In genomic region chr7:150375662-150376521, GRCh38 we compare ENCODE assay signal across 9 cellular contexts. TPM values are rescaled to one million over a fixed set of nuclear protein-coding genes. Genes with fewer than 3 reads are reported as not detected.
DNase-seq lines count a peak whose midpoint lies in the region; ATAC-seq and TF ChIP-seq lines count a peak whose summit lies in the region.
"Had no signal": no experiment of that assay in that cellular context is flagged by ENCODE, and none has a peak within 500 bp of the region (broad histone marks: within the 10 kb centered on the region; RNA-seq: fewer than 3 reads in every experiment).

No MANE protein-coding gene starts in this region.

- H3K79me2 ChIP-seq in hepatocyte: peaks cover 67% of the 10 kb centered on the region
- no peaks in the 10 kb centered on the region for H3K79me2 ChIP-seq in GM23248 (ENCODE audit: insufficient read depth)

- in situ Hi-C loops in GM23248 (cut with MboI): no loop called here

- no peak overlapping the region for H3K4me3 Mint-ChIP-seq in activated CD8-positive, alpha-beta memory T cell treated with anti-CD3 and anti-CD28 coated beads, Interleukin-2, amount 10 ng/mL, durations not matched to agents 7 days and 5 days

- POLR2A ChIA-PET in RWPE1 (lab: Yijun Ruan, JAX; ENCODE audit: low non-redundant PET): no interaction called here

- peak overlapping the region; percentile 93 for H3K4me2 ChIP-seq in hepatocyte
- no peak overlapping the region for H3K4me2 ChIP-seq in GM23248 (ENCODE audit: unreplicated experiment)

- peaks cover 9% of the 10 kb centered on the region for H3K36me3 Mint-ChIP-seq in activated CD8-positive, alpha-beta memory T cell treated with anti-CD3 and anti-CD28 coated beads, Interleukin-2, amount 10 ng/mL, durations not matched to agents 7 days and 5 days

- H3K9me3 ChIP-seq in hepatocyte (ENCODE audit: low read depth) (no peaks in the 10 kb centered on the region), thymus (ENCODE audit: control insufficient read depth) (no peaks in the 10 kb centered on the region), GM23248 (ENCODE audit: low read depth) (no peaks in the 10 kb centered on the region)

- no peak overlapping the region for H2AFZ ChIP-seq in hepatocyte
- no peak overlapping the region for H2AFZ ChIP-seq in GM23248

- ATAC-seq in activated CD8-positive, alpha-beta memory T cell treated with anti-CD3 and anti-CD28 coated beads, Interleukin-2, amount 10 ng/mL, durations not matched to agents 7 days and 5 days: no peak
- no peak for ATAC-seq in GM21390 (IDR thresholded peaks at IDR 0.05; ENCODE audit: unreplicated experiment)

- peaks cover 36% of the 10 kb centered on the region for H3K4me1 Mint-ChIP-seq in activated CD8-positive, alpha-beta memory T cell treated with anti-CD3 and anti-CD28 coated beads, Interleukin-2, amount 10 ng/mL, durations not matched to agents 7 days and 5 days

- no peaks in the 10 kb centered on the region for H3K27me3 Mint-ChIP-seq in activated CD8-positive, alpha-beta memory T cell treated with anti-CD3 and anti-CD28 coated beads, Interleukin-2, amount 10 ng/mL, durations not matched to agents 7 days and 5 days

- 0 out of 2 replicates have a peak, but pooled peaks cover 7% of the 10 kb centered on the region for H3F3A ChIP-seq in GM23248 (ENCODE audit: insufficient read depth)

- peaks cover 59% of the 10 kb centered on the region for H3K4me1 ChIP-seq in hepatocyte (ENCODE audit: insufficient read depth)
- H3K4me1 ChIP-seq in thymus (ENCODE audit: control insufficient read depth, insufficient read depth, low read length): peaks cover 49% of the 10 kb centered on the region
- peaks cover 11% of the 10 kb centered on the region; the same call in 1 of the 2 replicates for H3K4me1 ChIP-seq in GM23248 (ENCODE audit: insufficient read depth)

- no peaks in the 10 kb centered on the region for H3K9me2 ChIP-seq in hepatocyte (replicated peaks; ENCODE audit: insufficient read depth)
- no peaks in the 10 kb centered on the region for H3K9me2 ChIP-seq in GM23248 (ENCODE audit: insufficient read depth)

- 65% methylated on average over 10 of the region's 10 CpGs for WGBS in hepatocyte (ENCODE audit: low lambda C conversion rate, missing lambda C conversion rate)
- WGBS in thymus: 62% methylated on average over 10 of the region's 10 CpGs
- 88 to 89% methylated on average over 10 of the region's 10 CpGs for WGBS in GM23248 (ENCODE audit: low coverage in 1 of 2, low lambda C conversion rate in 2 of 2, missing lambda C conversion rate in 2 of 2), 2 experiments

- no peak for TF ChIP-seq CTCF in RWPE1 (conservative IDR thresholded peaks at IDR 0.05; ENCODE audit: low read depth)
- TF ChIP-seq CTCF in hepatocyte (IDR thresholded peaks at IDR 0.05; ENCODE audit: poor library complexity): no peak

- DNase-seq in activated CD8-positive, alpha-beta memory T cell treated with anti-CD3 and anti-CD28 coated beads, Interleukin-2, amount 50 U/mL, for 4 hours: peak; percentile 45
- no peak for DNase-seq in activated CD8-positive, alpha-beta memory T cell treated with anti-CD3 and anti-CD28 coated beads, Interleukin-2, amount 10 ng/mL, durations not matched to agents 7 days and 5 days
- DNase-seq in RWPE1 (ENCODE audit: low spot score) (no peak), hepatocyte (ENCODE audit: low spot score) (no peak), GM03348 (ENCODE audit: low spot score) (no peak), GM23248 (no peak)
- DNase-seq: AML-193 had no signal

- no peaks in the 10 kb centered on the region for H3K9me3 Mint-ChIP-seq in activated CD8-positive, alpha-beta memory T cell treated with anti-CD3 and anti-CD28 coated beads, Interleukin-2, amount 10 ng/mL, durations not matched to agents 7 days and 5 days (ENCODE audit: low read depth)

- H3K36me3 ChIP-seq in hepatocyte (replicated peaks; ENCODE audit: insufficient read depth, low read depth) (no peaks in the 10 kb centered on the region), thymus (ENCODE audit: control insufficient read depth, insufficient read depth) (peaks cover 19% of the 10 kb centered on the region), GM23248 (ENCODE audit: low read depth) (0 out of 2 replicates have a peak, but pooled peaks cover 2% of the 10 kb centered on the region)

- H3K27ac Mint-ChIP-seq in activated CD8-positive, alpha-beta memory T cell treated with anti-CD3 and anti-CD28 coated beads, Interleukin-2, amount 10 ng/mL, durations not matched to agents 7 days and 5 days: no peak overlapping the region

- CTCF ChIA-PET in activated CD8-positive, alpha-beta memory T cell treated with anti-CD3 and anti-CD28 coated beads, Interleukin-2, amount 10 ng/mL, durations not matched to agents 7 days and 5 days (lab: Charles Lee): interaction anchor here (1.6 kb wide), 1 partner anchor 20 kb away, joined by 5 read pairs; no protein-coding TSS in a partner anchor
- CTCF ChIA-PET in RWPE1 (lab: Yijun Ruan, JAX): no interaction called here

- H3K27me3 ChIP-seq in hepatocyte (no peaks in the 10 kb centered on the region), thymus (ENCODE audit: control insufficient read depth, insufficient read depth) (no peaks in the 10 kb centered on the region), GM23248 (replicated peaks; ENCODE audit: insufficient read depth) (no peaks in the 10 kb centered on the region)

- H3K27ac ChIP-seq in RWPE1: 0 out of 2 replicates have a peak overlapping the region, but pooled peaks have one; percentile 3
- peak overlapping the region; percentile 95 for H3K27ac ChIP-seq in hepatocyte
- H3K27ac ChIP-seq in thymus (ENCODE audit: low read depth): peak overlapping the region; percentile 81
- no peak overlapping the region for H3K27ac ChIP-seq in GM23248

- no peaks in the 10 kb centered on the region for H4K20me1 ChIP-seq in hepatocyte (ENCODE audit: insufficient read depth, poor library complexity, severe bottlenecking)
- H4K20me1 ChIP-seq in GM23248 (ENCODE audit: insufficient read depth): no peaks in the 10 kb centered on the region

- H3K4me3 ChIP-seq in hepatocyte (no peak overlapping the region), thymus (ENCODE audit: low read length) (no peak overlapping the region), GM23248 (no peak overlapping the region)

- H3K9ac ChIP-seq in GM23248: no peak overlapping the region

RNA-seq across cellular contexts. Expression of gene ZNF775, which starts 3.2 kb away (rescaled TPM):
- total RNA-seq in activated CD8-positive, alpha-beta memory T cell treated with anti-CD3 and anti-CD28 coated beads, Interleukin-2, amount 10 ng/mL, durations not matched to agents 7 days and 5 days: 1 to 10 TPM; 7.5 to 8.4 TPM
- 5.2 and 8.3 TPM in 2 replicates for total RNA-seq in hepatocyte
- polyA plus RNA-seq in hepatocyte (6.2 and 10.6 TPM in 2 replicates), thymus (6.6 TPM), GM23248 (2016; fragmentation: Nextera tagmentation; extraction: Ambion mirVana) (0.75 and 1.6 TPM in 2 replicates)
- 3.9 and 5.2 TPM in 2 replicates for total RNA-seq in GM23248 (2014; rRNA removed; shearing (Covaris generic))

RNA-seq across cellular contexts. Expression of gene REPIN1, which starts 7.3 kb away (rescaled TPM):
- total RNA-seq in activated CD8-positive, alpha-beta memory T cell treated with anti-CD3 and anti-CD28 coated beads, Interleukin-2, amount 10 ng/mL, durations not matched to agents 7 days and 5 days: 10 to 100 TPM; 51.4 to 55.5 TPM
- 75.5 and 79.1 TPM in 2 replicates for total RNA-seq in hepatocyte
- polyA plus RNA-seq in hepatocyte (102 and 107 TPM in 2 replicates), thymus (97.0 TPM), GM23248 (2016; fragmentation: Nextera tagmentation; extraction: Ambion mirVana) (15.8 and 17.3 TPM in 2 replicates)
- 48.1 and 53.5 TPM in 2 replicates for total RNA-seq in GM23248 (2014; rRNA removed; shearing (Covaris generic))

RNA-seq across cellular contexts. Expression of gene RARRES2, which starts 34.5 kb away (rescaled TPM):
- not detected for total RNA-seq in activated CD8-positive, alpha-beta memory T cell treated with anti-CD3 and anti-CD28 coated beads, Interleukin-2, amount 10 ng/mL, durations not matched to agents 7 days and 5 days
- 104 and 122 TPM in 2 replicates for total RNA-seq in hepatocyte
- polyA plus RNA-seq in hepatocyte (164 and 187 TPM in 2 replicates), thymus (21.9 TPM), GM23248 (2016; fragmentation: Nextera tagmentation; extraction: Ambion mirVana) (not detected in 2 replicates)
- not detected in 2 replicates for total RNA-seq in GM23248 (2014; rRNA removed; shearing (Covaris generic))

RNA-seq across cellular contexts. Expression of gene ACTR3C, which starts 52.5 kb away (rescaled TPM):
- 1 to 10 TPM; 4.0 to 4.8 TPM for total RNA-seq in activated CD8-positive, alpha-beta memory T cell treated with anti-CD3 and anti-CD28 coated beads, Interleukin-2, amount 10 ng/mL, durations not matched to agents 7 days and 5 days
- 17.7 and 18.6 TPM in 2 replicates for total RNA-seq in hepatocyte
- polyA plus RNA-seq in hepatocyte (7.8 and 11.9 TPM in 2 replicates), thymus (2.9 TPM), GM23248 (2016; fragmentation: Nextera tagmentation; extraction: Ambion mirVana) (not detected in 2 replicates)
- total RNA-seq in GM23248 (2014; rRNA removed; shearing (Covaris generic)): not detected in 2 replicates

RNA-seq across cellular contexts. Expression of gene LRRC61, which starts 52.7 kb away (rescaled TPM):
- total RNA-seq in activated CD8-positive, alpha-beta memory T cell treated with anti-CD3 and anti-CD28 coated beads, Interleukin-2, amount 10 ng/mL, durations not matched to agents 7 days and 5 days: 10 to 100 TPM; 24.7 to 25.3 TPM
- 23.4 and 24.0 TPM in 2 replicates for total RNA-seq in hepatocyte
- polyA plus RNA-seq in hepatocyte (35.4 and 38.7 TPM in 2 replicates), thymus (11.3 TPM), GM23248 (2016; fragmentation: Nextera tagmentation; extraction: Ambion mirVana) (not detected in 2 replicates)
- total RNA-seq in GM23248 (2014; rRNA removed; shearing (Covaris generic)): not detected in 2 replicates

Comparison
In these comparisons a context has a peak if more than half of its experiments do, and no peak if none do; other contexts are left out.
1. RNA of gene RARRES2, which starts 34.5 kb away (total RNA-seq): 104 to 122 TPM in hepatocyte; not detected in activated CD8-positive, alpha-beta memory T cell treated with anti-CD3 and anti-CD28 coated beads, Interleukin-2, amount 10 ng/mL, durations not matched to agents 7 days and 5 days and not detected in GM23248; every median in the first group is over 10 times any median in the second.